Comparison of ENCODE assay signal across 15 cellular contexts in genomic region chr12:92094751-92095161, GRCh38. TPM values are rescaled to one million over a fixed set of nuclear protein-coding genes. Genes with fewer than 3 reads are reported as not detected.
DNase-seq lines count a peak whose midpoint lies in the region; TF ChIP-seq lines count a peak whose summit lies in the region.
"Had no signal": no experiment of that assay in that cellular context is flagged by ENCODE, and none has a peak within 500 bp of the region (broad histone marks: within the 10 kb centered on the region; RNA-seq: fewer than 3 reads in every experiment).

No MANE protein-coding gene starts in this region.

- H3K27ac ChIP-seq in HEK293 (ENCODE audit: extremely low read depth, low read depth, low read length): no peak overlapping the region
- H3K27ac ChIP-seq in SJSA1: peak overlapping the region; percentile 69
- H3K27ac ChIP-seq: tibial nerve had no signal

- DNase-seq in Daoy (ENCODE audit: low read depth): peak; percentile 9
- peak in 1 of 2 experiments; percentile 53 for DNase-seq in SJSA1 (ENCODE audit: low read depth in 1 of 2, low spot score in 2 of 2)
- DNase-seq in iris pigment epithelial cell (ENCODE audit: low read depth): peak; percentile 25
- no peak for DNase-seq in COR-L47 (lab: John Stamatoyannopoulos, UW)
- no peak for DNase-seq in NK-92 treated with Interleukin-12 subunit alpha and Interleukin-12 subunit beta, amount 100 ng/mL, for 24 hours (lab: John Stamatoyannopoulos, UW)
- no peak for DNase-seq in G401 (ENCODE audit: low spot score)
- no peak for DNase-seq in ACHN
- DNase-seq: activated CD4-positive, alpha-beta T cell treated with anti-CD3 and anti-CD28 coated beads, Interleukin-2, amount 10 ng/mL, durations not matched to agents 24 days and 14 days; amygdala; naive B cell; NCI-H2081 treated with DMSO at 0.1 percent for 48 hours; SIG-M5; stimulated activated CD4-positive, alpha-beta T cell treated with anti-CD3 and anti-CD28 coated beads, Interleukin-4, amount 100 ng/mL, for 1 hour had no signal

- no peaks in the 10 kb centered on the region for H3K27me3 ChIP-seq in SJSA1 (replicated peaks)
- H3K27me3 ChIP-seq: tibial nerve had no signal

- H3K4me1 ChIP-seq in HEK293 (ENCODE audit: control insufficient read depth, insufficient read depth, low read length) (no peaks in the 10 kb centered on the region), SJSA1 (replicated peaks) (peaks cover 23% of the 10 kb centered on the region)

- H3K4me3 ChIP-seq in HEK293 (ENCODE audit: low read depth, low read length) (no peak overlapping the region), SJSA1 (no peak overlapping the region)
- H3K4me3 ChIP-seq: tibial nerve had no signal

- no peak for TF ChIP-seq CTCF in HEK293 (tag by site-specific recombination; IDR thresholded peaks at IDR 0.05)

- H3K9me3 ChIP-seq in HEK293 (ENCODE audit: control insufficient read depth, insufficient read depth, low read depth, low read length) (no peaks in the 10 kb centered on the region), SJSA1 (replicated peaks) (no peaks in the 10 kb centered on the region)
- H3K9me3 ChIP-seq: tibial nerve had no signal

- H3K36me3 ChIP-seq in HEK293 (ENCODE audit: control insufficient read depth in 2 of 2, insufficient read depth in 1 of 2, low read length in 2 of 2) (no peaks in the 10 kb centered on the region), SJSA1 (no peaks in the 10 kb centered on the region)
- H3K36me3 ChIP-seq: tibial nerve had no signal

- CTCF ChIA-PET in HEK293 (lab: Yijun Ruan, JAX): interaction anchor here (0.6 kb wide), 1 partner anchor 71 kb away, joined by 3 read pairs; no protein-coding TSS in a partner anchor

- POLR2A ChIA-PET in HEK293 (lab: Yijun Ruan, JAX): interaction anchor here (0.6 kb wide), 1 partner anchor 17 kb away, joined by 6 read pairs; no protein-coding TSS in a partner anchor

- in situ Hi-C loops in G401 (cut with HindIII; ENCODE audit: low sequenced_read_pairs) (no loop called here), ACHN (cut with HindIII; ENCODE audit: low pct_ligation_motif_present, low pct_unique_long_range_greater_than_20kb, low sequenced_read_pairs) (no loop called here)

TF ChIP-seq in HEK293, 187 proteins besides CTCF, POLR2A, EP300 and RAD21:
- TF ChIP-seq ZSCAN18 (tag by site-specific recombination; IDR thresholded peaks at IDR 0.05) (no peak), PRDM4 (tag by site-specific recombination; IDR thresholded peaks at IDR 0.05) (peak; percentile 84)

RNA-seq across cellular contexts. Expression of gene BTG1, which starts 50.9 kb away (rescaled TPM):
- total RNA-seq in Daoy (2014; rRNA removed; shearing (Covaris generic)): 2.5 and 5.4 TPM in 2 replicates
- total RNA-seq in SJSA1 (2014; rRNA removed; shearing (Covaris generic)): 4.8 and 6.2 TPM in 2 replicates
- 0.10 and 0.68 TPM in 2 replicates for total RNA-seq in G401 (2014; rRNA removed; shearing (Covaris generic))

Comparison
In these comparisons a context has a peak if more than half of its experiments do, and no peak if none do; other contexts are left out.
1. DNase-seq: peak in Daoy (single experiment) and iris pigment epithelial cell (single experiment); none in COR-L47 (single experiment), NK-92 treated with Interleukin-12 subunit alpha and Interleukin-12 subunit beta, amount 100 ng/mL, for 24 hours (single experiment), G401 (single experiment) and ACHN (single experiment).